Comparison of ENCODE assay signal across 23 cellular contexts in the genomic region with DNA sequence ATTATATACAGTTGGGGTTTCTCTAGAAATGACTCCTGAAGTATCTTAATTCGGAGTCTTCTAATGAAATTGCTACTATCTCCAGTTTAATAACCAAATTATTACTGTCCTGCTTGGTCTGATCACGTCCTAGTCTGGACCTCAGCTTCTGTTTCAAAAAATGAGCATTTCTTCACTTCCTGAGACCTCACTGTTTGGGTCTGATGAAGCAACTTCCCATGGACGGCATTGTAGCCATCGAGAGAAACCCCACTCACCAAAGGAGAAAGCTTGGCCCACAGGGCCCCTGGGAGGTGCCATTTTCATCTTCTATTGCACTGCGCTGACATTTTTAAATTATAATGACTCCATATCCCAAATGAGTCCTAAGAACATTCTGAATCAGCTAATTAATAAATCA.
"Had no signal": no experiment of that assay in that cellular context is flagged by ENCODE, and none has a peak within 500 bp of the region (broad histone marks: within the 10 kb centered on the region; RNA-seq: fewer than 3 reads in every experiment).

No MANE protein-coding gene starts in this region.

- ATAC-seq: gastrocnemius medialis, left ventricle myocardium superior had no signal

- H3K27me3 Mint-ChIP-seq: activated naive CD8-positive, alpha-beta T cell treated with anti-CD3 and anti-CD28 coated beads, Interleukin-2, amount 10 ng/mL, durations not matched to agents 7 days and 5 days; stimulated activated naive B cell treated with anti-CD40 and anti-IgM and Interleukin-4, amounts not matched to agents 10 μg/mL and 1 μg/mL and 100 μg/mL, for 72 hours had no signal

- H3K27ac ChIP-seq: colonic mucosa, dorsolateral prefrontal cortex, esophagus squamous epithelium, gastrocnemius medialis, skin epidermis, vagina had no signal

- DNase-seq: activated CD4-positive, alpha-beta memory T cell treated with anti-CD3 and anti-CD28 coated beads, Interleukin-2, amount 10 ng/mL, durations not matched to agents 7 days and 5 days; activated CD4-positive, alpha-beta T cell treated with anti-CD3 and anti-CD28 coated beads for 48 hours; activated CD4-positive, CD25-positive, alpha-beta regulatory T cell; activated effector memory CD4-positive, alpha-beta T cell treated with Interleukin-2 at 50 U/mL for 16 hours; activated naive CD4-positive, alpha-beta T cell treated with anti-CD3 and anti-CD28 coated beads for 36 hours; activated naive CD8-positive, alpha-beta T cell treated with anti-CD3 and anti-CD28 coated beads, Interleukin-2, amount 10 ng/mL, durations not matched to agents 7 days and 5 days; activated T-cell treated with anti-CD3 and anti-CD28 coated beads, Interleukin-2, amount 50 U/mL, for 72 hours; amygdala; colonic mucosa; dorsolateral prefrontal cortex; esophagus squamous epithelium; gastrocnemius medialis; head of caudate nucleus; hypothalamus; left ventricle myocardium superior; nephron progenitor cell; nucleus accumbens; right lobe of liver; stimulated activated CD8-positive, alpha-beta memory T cell treated with anti-CD3 and anti-CD28 coated beads, Interleukin-4, amount 100 ng/mL, for 48 hours; stimulated activated naive B cell treated with anti-CD40 and anti-IgM and Interleukin-4, amounts not matched to agents 10 μg/mL and 1 μg/mL and 100 μg/mL, for 72 hours; T-helper 9 cell had no signal

- H3K36me3 Mint-ChIP-seq: activated naive CD8-positive, alpha-beta T cell treated with anti-CD3 and anti-CD28 coated beads, Interleukin-2, amount 10 ng/mL, durations not matched to agents 7 days and 5 days; stimulated activated naive B cell treated with anti-CD40 and anti-IgM and Interleukin-4, amounts not matched to agents 10 μg/mL and 1 μg/mL and 100 μg/mL, for 72 hours had no signal

- H3K4me1 Mint-ChIP-seq: stimulated activated naive B cell treated with anti-CD40 and anti-IgM and Interleukin-4, amounts not matched to agents 10 μg/mL and 1 μg/mL and 100 μg/mL, for 72 hours had no signal

- H3K27ac Mint-ChIP-seq: activated CD4-positive, alpha-beta memory T cell treated with anti-CD3 and anti-CD28 coated beads, Interleukin-2, amount 10 ng/mL, durations not matched to agents 7 days and 5 days; activated naive CD4-positive, alpha-beta T cell treated with anti-CD3 and anti-CD28 coated beads for 36 hours; activated naive CD8-positive, alpha-beta T cell treated with anti-CD3 and anti-CD28 coated beads, Interleukin-2, amount 10 ng/mL, durations not matched to agents 7 days and 5 days; activated T-cell treated with anti-CD3 and anti-CD28 coated beads, Interleukin-2, amount 50 U/mL, for 72 hours; stimulated activated naive B cell treated with anti-CD40 and anti-IgM and Interleukin-4, amounts not matched to agents 10 μg/mL and 1 μg/mL and 100 μg/mL, for 72 hours had no signal

- H3K9me3 Mint-ChIP-seq: activated CD4-positive, alpha-beta memory T cell treated with anti-CD3 and anti-CD28 coated beads, Interleukin-2, amount 10 ng/mL, durations not matched to agents 7 days and 5 days; activated naive CD4-positive, alpha-beta T cell treated with anti-CD3 and anti-CD28 coated beads for 36 hours; activated naive CD8-positive, alpha-beta T cell treated with anti-CD3 and anti-CD28 coated beads, Interleukin-2, amount 10 ng/mL, durations not matched to agents 7 days and 5 days; activated T-cell treated with anti-CD3 and anti-CD28 coated beads, Interleukin-2, amount 50 U/mL, for 72 hours; nephron progenitor cell; stimulated activated naive B cell treated with anti-CD40 and anti-IgM and Interleukin-4, amounts not matched to agents 10 μg/mL and 1 μg/mL and 100 μg/mL, for 72 hours had no signal

- H3K4me3 Mint-ChIP-seq: activated CD4-positive, alpha-beta memory T cell treated with anti-CD3 and anti-CD28 coated beads, Interleukin-2, amount 10 ng/mL, durations not matched to agents 7 days and 5 days; activated naive CD4-positive, alpha-beta T cell treated with anti-CD3 and anti-CD28 coated beads for 36 hours; activated naive CD8-positive, alpha-beta T cell treated with anti-CD3 and anti-CD28 coated beads, Interleukin-2, amount 10 ng/mL, durations not matched to agents 7 days and 5 days; activated T-cell treated with anti-CD3 and anti-CD28 coated beads, Interleukin-2, amount 50 U/mL, for 72 hours; nephron progenitor cell; stimulated activated naive B cell treated with anti-CD40 and anti-IgM and Interleukin-4, amounts not matched to agents 10 μg/mL and 1 μg/mL and 100 μg/mL, for 72 hours had no signal
